8 cellular contexts compared by ENCODE assay signal in the genomic region with DNA sequence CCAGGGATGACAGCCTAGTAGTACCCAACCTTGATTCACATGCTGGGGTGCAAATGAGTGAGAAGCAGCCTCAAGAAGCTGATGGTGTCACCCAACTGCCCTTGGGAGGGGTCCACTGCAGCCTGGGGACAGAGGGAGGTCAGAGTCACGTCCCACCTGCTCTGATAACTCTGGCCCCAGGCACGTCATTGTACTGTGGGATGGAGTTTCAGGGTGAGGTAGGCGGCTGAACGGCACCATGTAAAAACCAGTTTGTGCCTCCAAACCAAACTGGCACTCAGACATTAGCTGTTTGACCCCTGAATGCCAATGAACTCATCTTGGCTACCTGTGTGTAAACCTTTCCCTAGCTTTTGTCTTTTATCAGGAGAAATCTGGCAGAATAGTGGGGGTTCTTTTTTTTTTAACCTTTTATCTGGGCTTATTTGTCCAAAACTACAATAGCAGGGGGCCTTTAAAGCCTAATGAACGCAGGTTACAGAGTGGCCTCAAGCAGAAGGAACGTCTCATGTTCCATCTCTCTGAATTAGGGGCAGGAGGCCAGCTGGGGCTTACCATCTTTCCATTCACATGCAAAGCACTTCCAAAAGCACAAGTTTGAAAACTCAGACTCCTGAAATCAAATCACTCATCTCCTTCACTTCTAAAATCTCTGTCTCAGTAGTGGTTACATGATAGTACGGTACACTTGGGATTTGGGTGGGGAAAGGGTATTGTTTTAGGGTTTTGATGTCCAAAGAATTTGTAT.
A peak's percentile ranks its signal among the peaks of the same experiment; 100 is the strongest.
DNase-seq lines count a peak whose midpoint lies in the region; ATAC-seq and TF ChIP-seq lines count a peak whose summit lies in the region.

No MANE protein-coding gene starts in this region.

- intact Hi-C loops in right cardiac atrium (cut with DNase I), result loop anchor here in 3 of 4 donors (5.0 to 10.0 kb wide), 5 partner anchors 38 to 152 kb away; partner anchors contain the start of gene IRF2 (in 1 of the 3)
- intact Hi-C loops in Right ventricle myocardium superior (cut with DNase I), result loop anchor here (5.0 to 10.0 kb wide), 3 partner anchors 33 to 100 kb away; partner anchors contain the start of gene IRF2
- intact Hi-C loops in gastrocnemius medialis (cut with DNase I; ENCODE audit: low total_unique reads), result loop anchor here (2.0 to 5.0 kb wide), 2 partner anchors 90 to 152 kb away; partner anchors contain the start of gene IRF2

- no peak for ATAC-seq in right cardiac atrium
- ATAC-seq in Right ventricle myocardium superior (ENCODE audit: poor library complexity), result no peak
- ATAC-seq in HG03457 (IDR thresholded peaks at IDR 0.05; ENCODE audit: unreplicated experiment), result peak; percentile 18
- ATAC-seq in gastrocnemius medialis, result peak; percentile 43 to 59

- H3K27me3 ChIP-seq in right cardiac atrium (ENCODE audit: control insufficient read depth, insufficient read depth), result no peaks in the 10 kb centered on the region
- H3K27me3 ChIP-seq in gastrocnemius medialis, result no peaks in the 10 kb centered on the region

- no peak overlapping the region for H3K4me3 ChIP-seq in right cardiac atrium (ENCODE audit: low read length)
- no peak overlapping the region for H3K4me3 ChIP-seq in choroid plexus epithelial cell (ENCODE audit: low read depth, low read length)
- peak overlapping the region in 2 of 4 donors; percentile 22 to 30 for H3K4me3 ChIP-seq in gastrocnemius medialis

- H3K36me3 ChIP-seq in gastrocnemius medialis, result peaks cover 0 to 21% of the 10 kb centered on the region in 2 donors

- 68% methylated on average over 7 of the region's 7 CpGs for WGBS in right cardiac atrium

- no peaks in the 10 kb centered on the region for H3K9me3 ChIP-seq in right cardiac atrium (ENCODE audit: control insufficient read depth, low read length)
- H3K9me3 ChIP-seq in gastrocnemius medialis, result no peaks in the 10 kb centered on the region

- no peak for TF ChIP-seq POLR2A in gastrocnemius medialis (IDR thresholded peaks at IDR 0.05)

- TF ChIP-seq CTCF in choroid plexus epithelial cell (conservative IDR thresholded peaks at IDR 0.05; ENCODE audit: low read depth, low read length) (no peak), gastrocnemius medialis (IDR thresholded peaks at IDR 0.05 in 4 of 5, conservative IDR thresholded peaks at IDR 0.05 in 1 of 5) (no peak)

- H3K27ac ChIP-seq in right cardiac atrium (ENCODE audit: low read length), result peak overlapping the region; percentile 54
- peak overlapping the region; percentile 78 to 89 (median 83) for H3K27ac ChIP-seq in gastrocnemius medialis

- in situ Hi-C loops in gastrocnemius medialis (cut with MboI; ENCODE audit: low sequenced_read_pairs in 4 of 4), result no loop called here

- DNase-seq in right cardiac atrium (no peak), Right ventricle myocardium superior (no peak), choroid plexus epithelial cell (ENCODE audit: low read depth) (peak; percentile 53), gastrocnemius medialis (peak in 1 of 2 donors; percentile 61), epidermal melanocyte (ENCODE audit: insufficient read length, low spot score) (no peak), putamen (ENCODE audit: low spot score) (no peak)
- DNase-seq in stimulated activated CD8-positive, alpha-beta memory T cell treated with anti-CD3 and anti-CD28 coated beads, Interleukin-4, amount 100 ng/mL, for 48 hours, result no peak

- peaks cover 38% of the 10 kb centered on the region for H3K4me1 ChIP-seq in right cardiac atrium (ENCODE audit: control insufficient read depth, insufficient read depth, low read length)
- peaks cover 57 to 58% of the 10 kb centered on the region in 2 donors for H3K4me1 ChIP-seq in gastrocnemius medialis

Comparison
In these comparisons a context has a peak if more than half of its experiments do, and no peak if none do; other contexts are left out.
1. ATAC-seq: peak in HG03457 (single experiment) and gastrocnemius medialis (2 of 2); none in right cardiac atrium (0 of 2) and Right ventricle myocardium superior (single experiment).